Comparison of ENCODE assay signal across 12 cellular contexts in genomic region chr1:150889650-150890416, GRCh38. TPM values are rescaled to one million over a fixed set of nuclear protein-coding genes. Genes with fewer than 3 reads are reported as not detected.
DNase-seq lines count a peak whose midpoint lies in the region; ATAC-seq and TF ChIP-seq lines count a peak whose summit lies in the region.
"Had no signal": no experiment of that assay in that cellular context is flagged by ENCODE, and none has a peak within 500 bp of the region (broad histone marks: within the 10 kb centered on the region; RNA-seq: fewer than 3 reads in every experiment).

No MANE protein-coding gene starts in this region.

- DNase-seq in GM12865 (ENCODE audit: low read depth): peak; percentile 62
- DNase-seq in immature natural killer cell: peak in 1 of 3 donors; percentile 13
- DNase-seq in NCI-H1694 treated with DMSO at 0.1 percent for 48 hours (lab: John Stamatoyannopoulos, UW): no peak
- no peak for DNase-seq in AML-193 (lab: John Stamatoyannopoulos, UW)
- DNase-seq in endothelial cell (ENCODE audit: low spot score): no peak
- DNase-seq: H9; MG63; NCI-H510A; stimulated activated CD8-positive, alpha-beta memory T cell treated with anti-CD3 and anti-CD28 coated beads, Interleukin-4, amount 100 ng/mL, for 48 hours had no signal

- H3K4me3 Mint-ChIP-seq in immature natural killer cell: peak overlapping the region; percentile 7 to 78 (median 56)
- no peak overlapping the region for H3K4me3 Mint-ChIP-seq in endothelial cell (ENCODE audit: unreplicated experiment)
- H3K4me3 Mint-ChIP-seq: H9, neural crest cell had no signal

- peak overlapping the region; percentile 64 for H3K4me2 ChIP-seq in Loucy (ENCODE audit: low read depth, low read length, poor library complexity, severe bottlenecking)

- H3K4me3 ChIP-seq in GM12865 (ENCODE audit: low read depth, low read length): no peak overlapping the region; the same call in 1 of the 2 replicates
- H3K4me3 ChIP-seq in Loucy (ENCODE audit: low read length, poor library complexity, severe bottlenecking): peak overlapping the region; percentile 21
- H3K4me3 ChIP-seq: MG63 had no signal

- H3K36me3 ChIP-seq in Loucy (ENCODE audit: insufficient read depth, low read length): no peaks in the 10 kb centered on the region
- H3K36me3 ChIP-seq: MG63 had no signal

- peak; percentile 64 for ATAC-seq in GM19372 (IDR thresholded peaks at IDR 0.05; ENCODE audit: low read depth, unreplicated experiment)

- H3K4me1 ChIP-seq in Loucy (ENCODE audit: insufficient read depth, low read length, poor library complexity, severe bottlenecking): peaks cover 25% of the 10 kb centered on the region

- H3K79me2 ChIP-seq in Loucy (ENCODE audit: insufficient read depth, low read length): no peaks in the 10 kb centered on the region

- H3K36me3 Mint-ChIP-seq in immature natural killer cell (no peaks in the 10 kb centered on the region), endothelial cell (ENCODE audit: low read depth, unreplicated experiment) (no peaks in the 10 kb centered on the region)

- peaks cover 10% of the 10 kb centered on the region; the same call in 1 of the 2 replicates for H3F3A ChIP-seq in Loucy (ENCODE audit: low read depth)

- H3K9me2 ChIP-seq in Loucy (replicated peaks; ENCODE audit: low read depth, low read length): no peaks in the 10 kb centered on the region

- peaks cover 23 to 26% of the 10 kb centered on the region in 2 donors for H3K4me1 Mint-ChIP-seq in immature natural killer cell
- no peaks in the 10 kb centered on the region for H3K4me1 Mint-ChIP-seq in endothelial cell (ENCODE audit: unreplicated experiment)

- TF ChIP-seq CTCF in GM12865 (IDR thresholded peaks at IDR 0.05; ENCODE audit: insufficient read depth, low read depth, low read length, missing control alignments) (no peak), Loucy (conservative IDR thresholded peaks at IDR 0.05; ENCODE audit: low read length) (no peak), endothelial cell (IDR thresholded peaks at IDR 0.05; ENCODE audit: unreplicated experiment) (no peak)

- H3K9me3 Mint-ChIP-seq in immature natural killer cell: no peaks in the 10 kb centered on the region
- no peaks in the 10 kb centered on the region for H3K9me3 Mint-ChIP-seq in endothelial cell (ENCODE audit: unreplicated experiment)
- H3K9me3 Mint-ChIP-seq: H9, neural crest cell had no signal

- H3K27ac Mint-ChIP-seq in immature natural killer cell (peak overlapping the region in 1 of 6 donors; percentile 2), endothelial cell (ENCODE audit: unreplicated experiment) (no peak overlapping the region)
- H3K27ac Mint-ChIP-seq: H9 had no signal

- no peaks in the 10 kb centered on the region for H3K27me3 ChIP-seq in Loucy (ENCODE audit: insufficient read depth, low read length, poor library complexity, severe bottlenecking)
- H3K27me3 ChIP-seq: MG63 had no signal

- no peaks in the 10 kb centered on the region for H3K9me3 ChIP-seq in Loucy (ENCODE audit: insufficient read depth, low read depth, low read length)
- H3K9me3 ChIP-seq: MG63 had no signal

- no peak overlapping the region; the same call in 1 of the 2 replicates for H2AFZ ChIP-seq in Loucy (ENCODE audit: low read length)

- no peaks in the 10 kb centered on the region for H4K20me1 ChIP-seq in Loucy (ENCODE audit: insufficient read depth, low read length, poor library complexity, severe bottlenecking)

- H3K27me3 Mint-ChIP-seq in immature natural killer cell (ENCODE audit: low read depth in 3 of 3) (peaks cover 0 to 3% (median 2%) of the 10 kb centered on the region in 3 donors), endothelial cell (ENCODE audit: unreplicated experiment) (no peaks in the 10 kb centered on the region)

- peak overlapping the region; percentile 7 for H3K9ac ChIP-seq in Loucy (ENCODE audit: low read depth, low read length, poor library complexity, severe bottlenecking)

RNA-seq across cellular contexts. Expression of gene CTXND2, which starts 2.9 kb away (rescaled TPM):
- polyA plus RNA-seq in immature natural killer cell: not detected
- total RNA-seq in endothelial cell (ENCODE audit: unreplicated experiment): not detected
- total RNA-seq: H9, neural crest cell had no signal

RNA-seq across cellular contexts. Expression of gene ARNT, which starts 13.4 kb away (rescaled TPM):
- polyA plus RNA-seq in immature natural killer cell: 10 to 100 TPM; 14.5 to 28.7 (median 17.6) TPM
- total RNA-seq in endothelial cell (ENCODE audit: unreplicated experiment): 40.3 TPM

RNA-seq across cellular contexts. Expression of gene SETDB1, which starts 36.3 kb away (rescaled TPM):
- 10 to 100 TPM; 11.7 to 20.9 (median 15.3) TPM for polyA plus RNA-seq in immature natural killer cell
- 50.6 TPM for total RNA-seq in endothelial cell (ENCODE audit: unreplicated experiment)
